Comparison of ENCODE assay signal across 8 cellular contexts in the genomic region with DNA sequence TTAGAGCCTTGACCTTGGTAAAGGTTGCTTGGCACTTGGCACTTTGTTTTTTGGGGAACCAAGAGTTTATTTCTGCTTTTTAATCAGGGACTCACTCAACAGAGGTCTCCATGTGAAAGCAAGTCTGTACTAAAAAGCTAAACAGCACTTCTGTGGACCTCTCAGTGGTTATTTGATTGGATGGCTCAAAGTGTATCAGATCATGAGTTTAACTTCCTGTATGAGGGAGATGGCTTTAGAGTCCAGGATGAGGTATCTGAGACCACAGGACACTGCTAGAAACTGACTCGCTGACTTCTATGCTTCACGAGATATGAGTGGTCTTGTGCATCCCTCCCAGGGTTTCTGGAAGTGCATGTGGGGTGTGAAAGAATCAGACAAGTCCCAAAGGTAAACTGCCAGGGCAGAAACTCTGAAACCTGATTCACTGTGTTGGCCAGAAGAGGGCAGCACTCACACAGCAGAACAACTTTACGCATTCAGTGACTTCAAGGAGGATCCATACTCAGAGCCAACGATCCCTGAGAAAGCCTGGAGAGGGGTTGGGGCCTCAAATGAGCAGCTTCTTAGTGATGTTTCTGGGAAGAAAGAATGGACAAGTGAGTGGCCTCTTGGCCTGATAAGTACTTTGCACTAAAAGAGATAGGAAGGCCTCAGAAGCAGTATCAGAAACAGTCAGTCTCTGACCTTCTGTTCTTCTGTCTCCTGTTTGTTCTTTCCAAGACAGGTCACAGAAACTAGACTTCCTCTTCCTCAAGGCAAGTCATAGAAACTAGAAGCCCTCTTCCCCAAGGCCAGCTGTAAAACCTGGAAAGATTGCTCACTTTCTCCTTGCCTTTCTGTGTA.
DNase-seq lines count a peak whose midpoint lies in the region; ATAC-seq, FAIRE-seq and TF ChIP-seq lines count a peak whose summit lies in the region.

No MANE protein-coding gene starts in this region.

- H3K9me3 Mint-ChIP-seq in CD4-positive, alpha-beta T cell: no peaks in the 10 kb centered on the region

- ATAC-seq in CD4-positive, alpha-beta T cell (ENCODE audit: poor library complexity): no peak
- ATAC-seq in pancreas (peak; percentile 82 to 99 (median 96)), upper lobe of right lung (peak; percentile 89)

- H3K4me3 ChIP-seq in pancreas (no peak overlapping the region), upper lobe of right lung (no peak overlapping the region)

- no peak overlapping the region for H3K27ac Mint-ChIP-seq in CD4-positive, alpha-beta T cell

- FAIRE-seq in pancreas (lab: Jason Lieb, UNC): no peak

- no peaks in the 10 kb centered on the region for H3K4me1 Mint-ChIP-seq in CD4-positive, alpha-beta T cell (ENCODE audit: low read depth)

- H3K9me3 ChIP-seq in CD4-positive, alpha-beta T cell (ENCODE audit: control insufficient read depth, low read length): no peaks in the 10 kb centered on the region
- no peaks in the 10 kb centered on the region for H3K9me3 ChIP-seq in pancreas
- H3K9me3 ChIP-seq in upper lobe of right lung: no peaks in the 10 kb centered on the region

- no peak overlapping the region for H3K27ac ChIP-seq in CD4-positive, alpha-beta T cell (ENCODE audit: low read depth, low read length)
- H3K27ac ChIP-seq in RWPE1 (no peak overlapping the region), pancreas (no peak overlapping the region), upper lobe of right lung (no peak overlapping the region)

- no peak overlapping the region for H3K4me3 Mint-ChIP-seq in CD4-positive, alpha-beta T cell

- intact Hi-C loops in CD4-positive, alpha-beta T cell (cut with DNase I, micrococcal nuclease): loop anchor here (1.0 to 10.0 kb wide), 7 partner anchors 47 to 1479 kb away; no protein-coding TSS in a partner anchor
- intact Hi-C loops in pancreas (cut with DNase I) (loop anchor here in 2 of 3 donors (10.0 kb wide), 4 partner anchors 49 to 309 kb away; a partner anchor contains a TSS), upper lobe of right lung (cut with DNase I) (loop anchor here (10.0 kb wide), 1 partner anchor 229 kb away; no protein-coding TSS in a partner anchor)

- CTCF ChIA-PET in CD4-positive, alpha-beta T cell (lab: Charles Lee): no interaction called here
- CTCF ChIA-PET in RWPE1 (lab: Yijun Ruan, JAX): interaction anchor here (0.7 to 0.9 kb wide), 4 partner anchors 15 to 1138 kb away, joined by 3 to 4 read pairs (median 3); no protein-coding TSS in a partner anchor

- peak; percentile 16 to 53 (median 24) for DNase-seq in CD4-positive, alpha-beta T cell
- DNase-seq in GM19240 (ENCODE audit: insufficient read length, low spot score) (peak; percentile 41), HT-29 (ENCODE audit: low spot score) (peak; percentile 71), RWPE1 (ENCODE audit: low spot score) (peak; percentile 59), globus pallidus (ENCODE audit: low spot score) (peak; percentile 55), pancreas (peak; percentile 32 to 77 (median 44)), upper lobe of right lung (no peak)
- peak; percentile 1 to 13 (median 2) for DNase-seq in activated naive CD4-positive, alpha-beta T cell (lab: John Stamatoyannopoulos, UW)

- peak; percentile 71 for TF ChIP-seq CTCF in CD4-positive, alpha-beta T cell (IDR thresholded peaks at IDR 0.05)
- peak; percentile 80 for TF ChIP-seq CTCF in RWPE1 (conservative IDR thresholded peaks at IDR 0.05; ENCODE audit: low read depth)
- TF ChIP-seq CTCF in pancreas (IDR thresholded peaks at IDR 0.05): peak; percentile 64 to 82 (median 77)
- TF ChIP-seq CTCF in upper lobe of right lung (IDR thresholded peaks at IDR 0.05): peak; percentile 80

- no peaks in the 10 kb centered on the region for H3K27me3 ChIP-seq in CD4-positive, alpha-beta T cell (ENCODE audit: control insufficient read depth, insufficient read depth, low read length)
- no peaks in the 10 kb centered on the region for H3K27me3 ChIP-seq in pancreas
- no peaks in the 10 kb centered on the region for H3K27me3 ChIP-seq in upper lobe of right lung

- 2 to 7% methylated on average over 4 of the region's 4 CpGs for WGBS in pancreas, 2 donors

- H3K36me3 ChIP-seq in pancreas: no peaks in the 10 kb centered on the region
- no peaks in the 10 kb centered on the region for H3K36me3 ChIP-seq in upper lobe of right lung

- H3K4me1 ChIP-seq in pancreas (no peaks in the 10 kb centered on the region), upper lobe of right lung (no peaks in the 10 kb centered on the region)

- H3K36me3 Mint-ChIP-seq in CD4-positive, alpha-beta T cell (ENCODE audit: low read depth): no peaks in the 10 kb centered on the region

- POLR2A ChIA-PET in CD4-positive, alpha-beta T cell (lab: Charles Lee): no interaction called here
- POLR2A ChIA-PET in RWPE1 (lab: Yijun Ruan, JAX; ENCODE audit: low non-redundant PET): no interaction called here

- H3K27me3 Mint-ChIP-seq in CD4-positive, alpha-beta T cell: peaks cover 4% of the 10 kb centered on the region
